Comparison of ENCODE assay signal across 8 cellular contexts in the genomic region with DNA sequence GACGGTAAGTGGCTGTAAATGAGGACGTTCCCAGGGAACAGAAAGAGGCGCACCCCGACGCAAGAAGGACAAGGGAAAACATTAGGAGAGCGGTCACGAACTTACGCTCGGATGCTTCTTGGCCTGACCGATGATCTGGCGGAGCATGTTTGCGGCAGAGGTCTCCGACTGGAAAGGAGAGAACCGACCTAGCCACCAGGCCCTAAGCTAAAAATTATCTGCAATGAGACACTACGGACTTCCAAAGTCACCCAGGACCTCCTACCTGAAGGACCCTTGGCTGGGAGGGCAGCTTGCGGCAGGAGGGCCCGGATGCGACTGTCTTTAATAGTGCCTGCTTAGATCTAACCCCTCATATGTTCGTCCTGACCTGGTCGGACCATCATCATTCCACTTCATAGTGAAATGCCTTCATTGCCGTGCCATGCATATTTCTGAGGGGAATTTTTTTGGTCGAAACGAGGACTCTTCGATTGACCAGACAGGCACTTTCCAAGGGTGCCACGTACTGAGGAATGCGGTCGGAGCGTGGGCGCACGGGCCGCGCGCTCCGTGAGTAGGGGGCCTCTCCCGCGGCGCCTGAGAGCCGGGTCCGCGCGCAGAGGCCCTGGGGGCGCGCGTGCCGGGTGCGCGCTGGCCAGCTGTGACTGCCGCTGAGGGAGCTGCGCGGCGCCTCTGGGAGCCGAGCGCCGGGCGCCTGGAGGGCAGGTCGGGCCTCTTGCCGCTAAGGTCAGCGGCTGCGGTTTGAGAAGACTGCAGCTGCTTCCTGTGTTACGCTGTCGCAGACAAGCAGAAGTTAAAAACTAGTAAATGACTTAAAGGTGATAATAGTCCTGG. TPM values are rescaled to one million over a fixed set of nuclear protein-coding genes. Genes with fewer than 3 reads are reported as not detected.
DNase-seq lines count a peak whose midpoint lies in the region; ATAC-seq and TF ChIP-seq lines count a peak whose summit lies in the region.

No MANE protein-coding gene starts in this region.

- 0% methylated on average over 61 of the region's 61 CpGs for WGBS in lung, 2 donors

- no peak overlapping the region for H3K4me3 Mint-ChIP-seq in CD8-positive, alpha-beta T cell
- H3K4me3 Mint-ChIP-seq in activated CD4-positive, alpha-beta memory T cell treated with anti-CD3 and anti-CD28 coated beads, Interleukin-2, amount 10 ng/mL, durations not matched to agents 7 days and 5 days = no peak overlapping the region

- no peaks in the 10 kb centered on the region for H3K27me3 ChIP-seq in CD8-positive, alpha-beta T cell (ENCODE audit: insufficient read depth, low read length)
- H3K27me3 ChIP-seq in lung (ENCODE audit: control insufficient read depth, insufficient read depth) = no peaks in the 10 kb centered on the region

- CTCF ChIA-PET in CD8-positive, alpha-beta T cell (lab: Charles Lee) = no interaction called here
- CTCF ChIA-PET in activated CD4-positive, alpha-beta memory T cell treated with anti-CD3 and anti-CD28 coated beads, Interleukin-2, amount 10 ng/mL, durations not matched to agents 7 days and 5 days (lab: Charles Lee) = interaction anchor here (0.6 to 2.4 kb wide), 6 partner anchors 34 to 1747 kb away, joined by 3 to 18 read pairs (median 4); a partner anchor contains a TSS

- H3K9me3 Mint-ChIP-seq in CD8-positive, alpha-beta T cell = no peaks in the 10 kb centered on the region
- H3K9me3 Mint-ChIP-seq in activated CD4-positive, alpha-beta memory T cell treated with anti-CD3 and anti-CD28 coated beads, Interleukin-2, amount 10 ng/mL, durations not matched to agents 7 days and 5 days = no peaks in the 10 kb centered on the region

- H3K27me3 Mint-ChIP-seq in CD8-positive, alpha-beta T cell (ENCODE audit: low read depth) = no peaks in the 10 kb centered on the region
- no peaks in the 10 kb centered on the region for H3K27me3 Mint-ChIP-seq in activated CD4-positive, alpha-beta memory T cell treated with anti-CD3 and anti-CD28 coated beads, Interleukin-2, amount 10 ng/mL, durations not matched to agents 7 days and 5 days

- no peaks in the 10 kb centered on the region for H3K9me3 ChIP-seq in CD8-positive, alpha-beta T cell (ENCODE audit: low read length)
- H3K9me3 ChIP-seq in lung (ENCODE audit: control insufficient read depth in 2 of 2, insufficient read depth in 1 of 2, low read length in 1 of 2) = no peaks in the 10 kb centered on the region

- peaks cover 7% of the 10 kb centered on the region for H3K36me3 ChIP-seq in CD8-positive, alpha-beta T cell (ENCODE audit: insufficient read depth, low read length)
- H3K36me3 ChIP-seq in lung (ENCODE audit: control insufficient read depth in 2 of 2, insufficient read depth in 2 of 2, low read length in 2 of 2) = peaks cover 13% of the 10 kb centered on the region in 2 donors

- H3K4me1 Mint-ChIP-seq in CD8-positive, alpha-beta T cell (ENCODE audit: low read depth) = peaks cover 40% of the 10 kb centered on the region
- H3K4me1 Mint-ChIP-seq in activated CD4-positive, alpha-beta memory T cell treated with anti-CD3 and anti-CD28 coated beads, Interleukin-2, amount 10 ng/mL, durations not matched to agents 7 days and 5 days = peaks cover 15% of the 10 kb centered on the region

- H3K27ac ChIP-seq in CD8-positive, alpha-beta T cell (ENCODE audit: low read depth, low read length) = peak overlapping the region; percentile 96
- H3K27ac ChIP-seq in lung (ENCODE audit: low read depth in 1 of 2, low read length in 1 of 2) = peak overlapping the region; percentile 85 to 91

- POLR2A ChIA-PET in CD8-positive, alpha-beta T cell (lab: Charles Lee) = interaction anchor here (0.7 to 2.8 kb wide), 15 partner anchors 10 to 77 kb away, joined by 3 to 40 read pairs (median 4); a partner anchor contains a TSS
- POLR2A ChIA-PET in activated CD4-positive, alpha-beta memory T cell treated with anti-CD3 and anti-CD28 coated beads, Interleukin-2, amount 10 ng/mL, durations not matched to agents 7 days and 5 days (lab: Charles Lee) = interaction anchor here (0.6 to 5.6 kb wide), 12 partner anchors 9 to 187 kb away, joined by 3 to 74 read pairs (median 3); a partner anchor contains a TSS

- peak; percentile 85 for ATAC-seq in CD8-positive, alpha-beta T cell
- ATAC-seq in GM19455 (IDR thresholded peaks at IDR 0.05; ENCODE audit: unreplicated experiment) (peak; percentile 89), HG03575 (IDR thresholded peaks at IDR 0.05; ENCODE audit: extremely low read depth, insufficient number of reproducible peaks, low FRiP score, unreplicated experiment) (peak; percentile 66), lung (ENCODE audit: insufficient read depth, low FRiP score) (peak; percentile 99)

- peak overlapping the region; percentile 91 for H3K4me3 ChIP-seq in CD8-positive, alpha-beta T cell (ENCODE audit: low read depth, low read length)
- H3K4me3 ChIP-seq in lung = peak overlapping the region; percentile 91

- peak; percentile 76 to 92 (median 83) for DNase-seq in CD8-positive, alpha-beta T cell
- peak; percentile 95 for DNase-seq in NCI-H82 (lab: John Stamatoyannopoulos, UW)
- peak; percentile 87 for DNase-seq in activated CD4-positive, alpha-beta memory T cell treated with anti-CD3 and anti-CD28 coated beads, Interleukin-2, amount 10 ng/mL, durations not matched to agents 7 days and 5 days
- DNase-seq in effector CD4-positive, alpha-beta T cell = peak; percentile 78
- peak; percentile 90 for DNase-seq in lung (ENCODE audit: low spot score)
- DNase-seq in stimulated activated CD4-positive, alpha-beta T cell treated with anti-CD3 and anti-CD28 coated beads, TNF-alpha, amount 100 ng/mL, for 24 hours (ENCODE audit: low read depth in 3 of 3) = peak; percentile 68 to 83 (median 76)

- no peak for TF ChIP-seq CTCF in CD8-positive, alpha-beta T cell (IDR thresholded peaks at IDR 0.05)
- no peak for TF ChIP-seq CTCF in lung (IDR thresholded peaks at IDR 0.05; ENCODE audit: control extremely low read depth, extremely low read depth)

- peaks cover 30% of the 10 kb centered on the region for H3K36me3 Mint-ChIP-seq in CD8-positive, alpha-beta T cell
- H3K36me3 Mint-ChIP-seq in activated CD4-positive, alpha-beta memory T cell treated with anti-CD3 and anti-CD28 coated beads, Interleukin-2, amount 10 ng/mL, durations not matched to agents 7 days and 5 days (ENCODE audit: low read depth) = peaks cover 33% of the 10 kb centered on the region

- intact Hi-C loops in CD8-positive, alpha-beta T cell (cut with DNase I, micrococcal nuclease) = loop anchor here in 1 of 2 experiments (1.0 to 5.0 kb wide), 2 partner anchors 33 to 1272 kb away; a partner anchor contains a TSS

- H3K27ac Mint-ChIP-seq in CD8-positive, alpha-beta T cell = no peak overlapping the region
- H3K27ac Mint-ChIP-seq in activated CD4-positive, alpha-beta memory T cell treated with anti-CD3 and anti-CD28 coated beads, Interleukin-2, amount 10 ng/mL, durations not matched to agents 7 days and 5 days = no peak overlapping the region

- peaks cover 24% of the 10 kb centered on the region for H3K4me1 ChIP-seq in CD8-positive, alpha-beta T cell (ENCODE audit: insufficient read depth, low read length)
- peaks cover 1 to 19% of the 10 kb centered on the region in 2 donors for H3K4me1 ChIP-seq in lung (ENCODE audit: control insufficient read depth in 2 of 2, insufficient read depth in 2 of 2, low read length in 2 of 2)

RNA-seq across cellular contexts. Expression of a gene that starts 33.5 kb away (rescaled TPM):
- 10 to 100 TPM; 18.0 to 18.3 TPM for total RNA-seq in CD8-positive, alpha-beta T cell
- 10 to 100 TPM; 26.9 to 29.1 TPM for total RNA-seq in activated CD4-positive, alpha-beta memory T cell treated with anti-CD3 and anti-CD28 coated beads, Interleukin-2, amount 10 ng/mL, durations not matched to agents 7 days and 5 days
- total RNA-seq in lung = 10 to 100 TPM; 27.9 to 89.5 TPM
- 10 to 100 TPM; 12.9 to 21.4 TPM for polyA plus RNA-seq in lung

Comparison
In these comparisons a context has a peak if more than half of its experiments do, and no peak if none do; other contexts are left out.
1. Peak in every context shown above with its lines: DNase-seq, ATAC-seq, H3K4me3 ChIP-seq and H3K27ac ChIP-seq.